10 cellular contexts compared by ENCODE assay signal in the genomic region with DNA sequence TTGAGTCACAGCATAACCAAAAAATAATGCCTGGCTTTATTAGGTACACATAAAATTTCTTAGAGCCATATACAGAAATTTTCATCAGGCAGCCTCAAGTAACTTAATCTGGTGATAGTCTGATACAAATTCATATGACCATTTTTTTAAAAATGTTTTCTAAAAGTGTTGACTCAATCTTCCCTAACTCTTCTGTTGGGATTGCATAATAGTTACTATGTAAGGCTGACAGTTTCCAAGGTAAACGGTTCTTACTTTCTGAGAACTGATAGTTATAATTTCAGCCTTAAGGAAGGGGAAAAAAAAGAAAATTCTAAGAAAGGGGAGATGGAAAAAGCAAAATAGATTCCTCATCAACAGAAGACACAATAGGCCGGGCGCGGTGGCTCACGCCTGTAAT. TPM values are rescaled to one million over a fixed set of nuclear protein-coding genes. Genes with fewer than 3 reads are reported as not detected.
A peak's percentile ranks its signal among the peaks of the same experiment; 100 is the strongest.
DNase-seq lines count a peak whose midpoint lies in the region; ATAC-seq, FAIRE-seq and TF ChIP-seq lines count a peak whose summit lies in the region.
"Not testable (repeated sequence)": the region's sequence is repeated elsewhere in the genome, so short reads cannot be mapped to it uniquely, and the experiment has no call there.
"Had no signal": no experiment of that assay in that cellular context is flagged by ENCODE, and none has a peak within 500 bp of the region (broad histone marks: within the 10 kb centered on the region; RNA-seq: fewer than 3 reads in every experiment).

No MANE protein-coding gene starts in this region.

- H4K91ac ChIP-seq in IMR-90 (ENCODE audit: insufficient read depth, low read depth, low read length), result not testable (repeated sequence)

- WGBS in A549 (ENCODE audit: missing lambda C conversion rate), result 85% methylated on average over 5 of the region's 5 CpGs
- WGBS in IMR-90 (ENCODE audit: extremely low coverage in 2 of 2, insufficient read length in 1 of 2), 2 experiments, result no CpG with 5 or more reads among the region's 5 CpGs

- H4K5ac ChIP-seq in IMR-90 (ENCODE audit: low read depth, low read length), result not testable (repeated sequence)

- not testable (repeated sequence) for H3K4me1 ChIP-seq in A549; IMR-90 (ENCODE audit: control insufficient read depth, insufficient read depth, low read length); adipocyte (ENCODE audit: control insufficient read depth, insufficient read depth, low read length)

- not testable (repeated sequence) for H3K14ac ChIP-seq in IMR-90 (replicated peaks; ENCODE audit: low read depth, low read length)

- not testable (repeated sequence) for H3K18ac ChIP-seq in IMR-90 (ENCODE audit: low read depth, low read length)

- not testable (repeated sequence) for H3K4me1 Mint-ChIP-seq in chondrocyte (ENCODE audit: low read depth); osteocyte (ENCODE audit: unreplicated experiment)

- H3K4me3 ChIP-seq in A549; IMR-90 (ENCODE audit: insufficient read depth, low read depth, low read length); adipocyte (ENCODE audit: low read length): not testable (repeated sequence)

- not testable (repeated sequence) for H3K4me2 ChIP-seq in A549; IMR-90 (ENCODE audit: low read depth, low read length)

- H3K9ac ChIP-seq in IMR-90 (ENCODE audit: low read depth, low read length); adipocyte (ENCODE audit: low read length): not testable (repeated sequence)

- not testable (repeated sequence) for H3K23ac ChIP-seq in IMR-90 (ENCODE audit: low read depth, low read length)

- dilution Hi-C loops in IMR-90 (cut with HindIII; ENCODE audit: low sequenced_read_pairs, unreplicated experiment), result not testable (repeated sequence)

- not testable (repeated sequence) for H3K56ac ChIP-seq in IMR-90 (ENCODE audit: extremely low read depth, insufficient read depth, low read length)

- H3K4ac ChIP-seq in IMR-90 (ENCODE audit: low read depth, low read length), result not testable (repeated sequence)

- H3K9me3 Mint-ChIP-seq in chondrocyte (ENCODE audit: low read depth); osteocyte (ENCODE audit: unreplicated experiment): not testable (repeated sequence)

- not testable (repeated sequence) for H4K8ac ChIP-seq in IMR-90 (ENCODE audit: low read depth in 2 of 2, low read length in 2 of 2)

- POLR2A ChIA-PET in A549 (lab: Yijun Ruan, JAX); IMR-90 (lab: Charles Lee; ENCODE audit: unreplicated experiment): not testable (repeated sequence)

- CTCF ChIA-PET in A549 (lab: Yijun Ruan, JAX); IMR-90 (lab: Yijun Ruan, JAX): not testable (repeated sequence)

- H3K4me3 Mint-ChIP-seq in chondrocyte (ENCODE audit: unreplicated experiment); osteocyte (ENCODE audit: unreplicated experiment): not testable (repeated sequence)

- not testable (repeated sequence) for H3K27ac ChIP-seq in A549; IMR-90 (ENCODE audit: insufficient read depth, low read length)

- in situ Hi-C loops in IMR-90 (cut with MboI; ENCODE audit: low sequenced_read_pairs), result loop anchor here (25.0 kb wide), 1 partner anchor 411 kb away; a partner anchor contains a TSS

- peak overlapping the region; percentile 60 for H3K27ac Mint-ChIP-seq in chondrocyte (ENCODE audit: unreplicated experiment)
- peak overlapping the region; percentile 34 for H3K27ac Mint-ChIP-seq in osteocyte (ENCODE audit: unreplicated experiment)

- not testable (repeated sequence) for DNase-seq in A549 (ENCODE audit: low read depth in 1 of 2, low spot score in 1 of 2); IMR-90; chondrocyte (ENCODE audit: low spot score); osteocyte (ENCODE audit: extremely low spot score, unreplicated experiment)
- DNase-seq in MV-4-11 (lab: John Stamatoyannopoulos, UW) (peak; percentile 91), adipocyte (ENCODE audit: low read depth) (peak; percentile 49), iris pigment epithelial cell (ENCODE audit: low read depth) (peak; percentile 25)

- intact Hi-C loops in IMR-90 (cut with micrococcal nuclease), result not testable (repeated sequence)

- TF ChIP-seq RAD21 in A549 (conservative IDR thresholded peaks at IDR 0.05 in 1 of 2, IDR thresholded peaks at IDR 0.05 in 1 of 2); IMR-90 (IDR thresholded peaks at IDR 0.05; ENCODE audit: low read length): not testable (repeated sequence)

- not testable (repeated sequence) for FAIRE-seq in A549 (lab: Jason Lieb, UNC)

- not testable (repeated sequence) for H2BK120ac ChIP-seq in IMR-90 (ENCODE audit: low read depth, low read length)

- BruUV-seq in IMR-90 (replicated peaks; lab: Mats Ljungman, UMichigan), result not testable (repeated sequence)

- H2AFZ ChIP-seq in IMR-90 (replicated peaks; ENCODE audit: low read length, poor library complexity), result not testable (repeated sequence)

- H3K9me3 ChIP-seq in A549; IMR-90 (ENCODE audit: control insufficient read depth, insufficient read depth, low read length); adipocyte (ENCODE audit: control insufficient read depth, low read length): not testable (repeated sequence)

- H2BK20ac ChIP-seq in IMR-90 (ENCODE audit: low read depth, low read length), result not testable (repeated sequence)

- H4K20me1 ChIP-seq in IMR-90 (ENCODE audit: insufficient read depth, low read length), result not testable (repeated sequence)

- not testable (repeated sequence) for H2BK15ac ChIP-seq in IMR-90 (ENCODE audit: low read depth, low read length)

- H2BK5ac ChIP-seq in IMR-90 (ENCODE audit: low read depth, low read length, poor library complexity, severe bottlenecking), result not testable (repeated sequence)

- H3K36me3 ChIP-seq in IMR-90 (ENCODE audit: control insufficient read depth, insufficient read depth, low read length); adipocyte (ENCODE audit: control insufficient read depth, insufficient read depth, low read length, severe bottlenecking): not testable (repeated sequence)

- ATAC-seq in A549, result not testable (repeated sequence)
- ATAC-seq in IMR-90 (ENCODE audit: low read depth), result peak; percentile 37

- TF ChIP-seq CTCF in A549 (IDR thresholded peaks at IDR 0.05); IMR-90 (conservative IDR thresholded peaks at IDR 0.05; ENCODE audit: low read depth, low read length); chondrocyte (IDR thresholded peaks at IDR 0.05); osteocyte (IDR thresholded peaks at IDR 0.05): not testable (repeated sequence)

- H2AK5ac ChIP-seq in IMR-90 (ENCODE audit: low read depth, low read length), result not testable (repeated sequence)

- not testable (repeated sequence) for H3K27me3 ChIP-seq in IMR-90 (ENCODE audit: control insufficient read depth, insufficient read depth, low read length); adipocyte (replicated peaks; ENCODE audit: control insufficient read depth, insufficient read depth, low read length)

- H3K36me3 Mint-ChIP-seq in chondrocyte (ENCODE audit: low read depth) (peaks cover 12% of the 10 kb centered on the region), osteocyte (ENCODE audit: unreplicated experiment) (peaks cover 17% of the 10 kb centered on the region)

- TF ChIP-seq EP300 in A549 (IDR thresholded peaks at IDR 0.05), result not testable (repeated sequence)

- not testable (repeated sequence) for H3K27me3 Mint-ChIP-seq in chondrocyte (ENCODE audit: low read depth); osteocyte (ENCODE audit: unreplicated experiment)

- TF ChIP-seq POLR2A in A549 (IDR thresholded peaks at IDR 0.05; ENCODE audit: low read length); IMR-90 (IDR thresholded peaks at IDR 0.05; ENCODE audit: low read depth, low read length): not testable (repeated sequence)

- H2AK9ac ChIP-seq in IMR-90 (replicated peaks; ENCODE audit: low read depth, low read length, poor library complexity), result not testable (repeated sequence)

- H3K9me1 ChIP-seq in IMR-90 (ENCODE audit: insufficient read depth, low read length), result not testable (repeated sequence)

- H3K79me1 ChIP-seq in IMR-90 (ENCODE audit: low read depth in 1 of 2, low read length in 2 of 2), result not testable (repeated sequence)

RNA-seq across cellular contexts. Expression of a gene that starts 10.4 kb away (rescaled TPM):
- polyA plus RNA-seq in A549 (2011; rRNA removed), result 275 and 301 TPM in 2 replicates
- 218 and 250 TPM in 2 replicates for polyA plus RNA-seq in A549 (2012; cell fraction: cytosol; rRNA removed)
- polyA plus RNA-seq in A549 (2012; cell fraction: nucleus; rRNA removed), result 179 and 219 TPM in 2 replicates
- 293 to 322 TPM (median 297 TPM) in 3 replicates for polyA plus RNA-seq in A549 (2017; fragmentation: RNase III; extraction: RNeasy Plus Mini Kit Qiagen cat#74134 plus additional on column Dnase treatment)
- 352 and 361 TPM in 2 replicates for polyA minus RNA-seq in A549 (2011; rRNA and poly(A)+ RNA removed)
- total RNA-seq in IMR-90 (2012; rRNA removed), result 50.3 and 52.5 TPM in 2 replicates
- polyA plus RNA-seq in IMR-90 (2012; rRNA removed), result 18.9 and 22.3 TPM in 2 replicates
- polyA plus RNA-seq in IMR-90 (2012; cell fraction: cytosol; rRNA removed), result 18.0 and 20.2 TPM in 2 replicates
- polyA plus RNA-seq in IMR-90 (2012; cell fraction: nucleus; rRNA removed; ENCODE audit: low replicate concordance), result 17.2 and 25.5 TPM in 2 replicates
- 25.5 to 34.2 TPM (median 32.4 TPM) in 3 replicates for total RNA-seq in chondrocyte
- 23.5 and 26.3 TPM in 2 replicates for total RNA-seq in osteocyte

RNA-seq across cellular contexts. Expression of a gene that starts 25.8 kb away (rescaled TPM):
- polyA plus RNA-seq in A549 (2011; rRNA removed) (40.5 and 49.6 TPM in 2 replicates), A549 (2017; fragmentation: RNase III; extraction: RNeasy Plus Mini Kit Qiagen cat#74134 plus additional on column Dnase treatment) (34.4 to 43.8 TPM (median 43.4 TPM) in 3 replicates), IMR-90 (2012; rRNA removed) (15.3 and 19.8 TPM in 2 replicates)
- 21.3 and 25.7 TPM in 2 replicates for polyA plus RNA-seq in A549 (2012; cell fraction: cytosol; rRNA removed)
- polyA plus RNA-seq in A549 (2012; cell fraction: nucleus; rRNA removed), result 8.8 and 10.7 TPM in 2 replicates
- 21.2 and 27.1 TPM in 2 replicates for polyA minus RNA-seq in A549 (2011; rRNA and poly(A)+ RNA removed)
- total RNA-seq in IMR-90 (2012; rRNA removed) (37.6 and 37.8 TPM in 2 replicates), chondrocyte (33.6 to 38.2 TPM (median 35.0 TPM) in 3 replicates), osteocyte (38.5 and 39.0 TPM in 2 replicates)
- 3.5 and 8.6 TPM in 2 replicates for polyA plus RNA-seq in IMR-90 (2012; cell fraction: cytosol; rRNA removed)
- polyA plus RNA-seq in IMR-90 (2012; cell fraction: nucleus; rRNA removed; ENCODE audit: low replicate concordance), result 4.5 and 17.1 TPM in 2 replicates

RNA-seq across cellular contexts. Expression of a gene that starts 54.2 kb away (rescaled TPM):
- polyA plus RNA-seq in A549 (2011; rRNA removed) (9.6 and 10.4 TPM in 2 replicates), A549 (2017; fragmentation: RNase III; extraction: RNeasy Plus Mini Kit Qiagen cat#74134 plus additional on column Dnase treatment) (14.3 to 19.5 TPM (median 15.3 TPM) in 3 replicates), IMR-90 (2012; rRNA removed) (0.23 and 0.43 TPM in 2 replicates)
- 4.7 and 5.8 TPM in 2 replicates for polyA plus RNA-seq in A549 (2012; cell fraction: cytosol; rRNA removed)
- 36.0 and 53.9 TPM in 2 replicates for polyA plus RNA-seq in A549 (2012; cell fraction: nucleus; rRNA removed)
- 37.1 and 37.8 TPM in 2 replicates for polyA minus RNA-seq in A549 (2011; rRNA and poly(A)+ RNA removed)
- total RNA-seq in IMR-90 (2012; rRNA removed) (under 0.01 and 0.28 TPM in 2 replicates), chondrocyte (0.94 to 1.1 TPM (median 1.0 TPM) in 3 replicates), osteocyte (0.40 TPM in 1 of 2 replicates, not detected in the other)
- 0.05 TPM in 1 of 2 replicates, not detected in the other for polyA plus RNA-seq in IMR-90 (2012; cell fraction: cytosol; rRNA removed)
- 2.8 and 3.2 TPM in 2 replicates for polyA plus RNA-seq in IMR-90 (2012; cell fraction: nucleus; rRNA removed; ENCODE audit: low replicate concordance)

RNA-seq across cellular contexts. Expression of a gene that starts 58.4 kb away (rescaled TPM):
- polyA plus RNA-seq in A549 (2011; rRNA removed) (0.16 and 0.17 TPM in 2 replicates), A549 (2017; fragmentation: RNase III; extraction: RNeasy Plus Mini Kit Qiagen cat#74134 plus additional on column Dnase treatment) (0.07 to 0.18 TPM (median 0.08 TPM) in 3 replicates), IMR-90 (2012; rRNA removed) (0.02 and 0.04 TPM in 2 replicates)
- 0.03 and 0.04 TPM in 2 replicates for polyA plus RNA-seq in A549 (2012; cell fraction: cytosol; rRNA removed)
- polyA plus RNA-seq in A549 (2012; cell fraction: nucleus; rRNA removed), result 0.60 and 0.74 TPM in 2 replicates
- 1.1 and 1.2 TPM in 2 replicates for polyA minus RNA-seq in A549 (2011; rRNA and poly(A)+ RNA removed)
- total RNA-seq in IMR-90 (2012; rRNA removed) (not detected in 2 replicates), chondrocyte (0.28 to 1.1 TPM in 2 of 3 replicates, not detected in the other), osteocyte (0.21 and 0.78 TPM in 2 replicates)
- polyA plus RNA-seq in IMR-90 (2012; cell fraction: cytosol; rRNA removed), result not detected in 2 replicates
- polyA plus RNA-seq in IMR-90 (2012; cell fraction: nucleus; rRNA removed; ENCODE audit: low replicate concordance), result 0.40 and 0.41 TPM in 2 replicates
- total RNA-seq: H4, HFFc6 had no signal
- polyA plus RNA-seq: CD4-positive, CD25-positive, alpha-beta regulatory T cell had no signal
